Comparison of ENCODE assay signal across 18 cellular contexts in the genomic region with DNA sequence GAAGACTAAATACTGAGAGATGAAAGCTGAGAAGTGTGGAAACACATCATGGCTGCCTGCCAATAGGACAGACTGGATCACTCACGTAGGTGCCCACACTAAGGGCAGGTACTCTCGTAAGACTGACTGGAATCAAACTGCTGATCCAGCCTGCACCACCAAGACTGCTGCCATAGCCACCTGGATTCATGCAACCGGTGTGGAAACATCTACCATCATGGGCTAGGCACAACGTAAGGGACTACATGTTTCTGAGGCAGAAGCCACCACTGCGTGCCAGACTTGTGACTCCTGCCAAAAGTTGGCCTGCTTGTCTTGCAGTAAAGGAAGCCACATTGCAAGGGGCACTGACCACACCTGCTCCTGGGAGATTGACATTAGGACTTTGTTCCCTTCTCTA. TPM values are rescaled to one million over a fixed set of nuclear protein-coding genes. Genes with fewer than 3 reads are reported as not detected.
DNase-seq lines count a peak whose midpoint lies in the region; ATAC-seq and TF ChIP-seq lines count a peak whose summit lies in the region.
"Had no signal": no experiment of that assay in that cellular context is flagged by ENCODE, and none has a peak within 500 bp of the region (broad histone marks: within the 10 kb centered on the region; RNA-seq: fewer than 3 reads in every experiment).

No MANE protein-coding gene starts in this region.

- no peaks in the 10 kb centered on the region for H3K27me3 ChIP-seq in mesenchymal stem cell (ENCODE audit: control insufficient read depth in 1 of 2, insufficient read depth in 1 of 2, low read length in 2 of 2)
- no peaks in the 10 kb centered on the region for H3K27me3 ChIP-seq in tibial nerve
- H3K27me3 ChIP-seq in HAP-1 (ENCODE audit: low read depth) = no peaks in the 10 kb centered on the region
- H3K27me3 ChIP-seq: stomach had no signal

- ATAC-seq in GM21423 (IDR thresholded peaks at IDR 0.05; ENCODE audit: unreplicated experiment) = no peak
- no peak for ATAC-seq in activated T-cell treated with anti-CD3 and anti-CD28 coated beads, Interleukin-2, amount 50 U/mL, for 72 hours (replicated peaks in 1 of 2)
- ATAC-seq: activated CD8-positive, alpha-beta memory T cell treated with anti-CD3 and anti-CD28 coated beads, Interleukin-2, amount 10 ng/mL, durations not matched to agents 7 days and 5 days had no signal

- no peak for TF ChIP-seq CTCF in tibial nerve (IDR thresholded peaks at IDR 0.05)

- H3K4me2 ChIP-seq in mesenchymal stem cell (ENCODE audit: low read length, poor library complexity, severe bottlenecking) = no peak overlapping the region

- no peak overlapping the region for H3K27ac Mint-ChIP-seq in activated T-cell treated with anti-CD3 and anti-CD28 coated beads, Interleukin-2, amount 50 U/mL, for 72 hours
- H3K27ac Mint-ChIP-seq: activated CD8-positive, alpha-beta memory T cell treated with anti-CD3 and anti-CD28 coated beads, Interleukin-2, amount 10 ng/mL, durations not matched to agents 7 days and 5 days; activated naive CD4-positive, alpha-beta T cell treated with anti-CD3 and anti-CD28 coated beads, Interleukin-2, amount 50 U/mL, for 24 hours; CD4-positive, CD25-positive, alpha-beta regulatory T cell had no signal

- H3K4me1 ChIP-seq in mesenchymal stem cell (ENCODE audit: control insufficient read depth, insufficient read depth, low read depth, low read length) = peaks cover 14% of the 10 kb centered on the region
- H3K4me1 ChIP-seq in tibial nerve = peaks cover 0 to 72% (median 39%) of the 10 kb centered on the region in 4 donors
- peaks cover 21% of the 10 kb centered on the region for H3K4me1 ChIP-seq in HAP-1

- H3K36me3 Mint-ChIP-seq in activated T-cell treated with anti-CD3 and anti-CD28 coated beads, Interleukin-2, amount 50 U/mL, for 72 hours (ENCODE audit: insufficient read depth in 2 of 2) = no peaks in the 10 kb centered on the region
- H3K36me3 Mint-ChIP-seq: activated CD8-positive, alpha-beta memory T cell treated with anti-CD3 and anti-CD28 coated beads, Interleukin-2, amount 10 ng/mL, durations not matched to agents 7 days and 5 days; activated naive CD4-positive, alpha-beta T cell treated with anti-CD3 and anti-CD28 coated beads, Interleukin-2, amount 50 U/mL, for 24 hours; CD4-positive, CD25-positive, alpha-beta regulatory T cell had no signal

- H3K9ac ChIP-seq in mesenchymal stem cell (ENCODE audit: low read length) = peak overlapping the region; percentile 34

- no peak overlapping the region for H2BK120ac ChIP-seq in mesenchymal stem cell (ENCODE audit: low read depth, low read length)

- H4K8ac ChIP-seq in mesenchymal stem cell (ENCODE audit: low read length) = no peak overlapping the region

- H3K79me1 ChIP-seq in mesenchymal stem cell (replicated peaks; ENCODE audit: low read length, poor library complexity, severe bottlenecking) = peaks cover 26% of the 10 kb centered on the region

- TF ChIP-seq POLR2A in tibial nerve (IDR thresholded peaks at IDR 0.05) = no peak

- TF ChIP-seq EP300 in tibial nerve (IDR thresholded peaks at IDR 0.05) = no peak

- H3K4ac ChIP-seq in mesenchymal stem cell (ENCODE audit: low read depth in 1 of 2, low read length in 2 of 2) = no peak overlapping the region

- H3K9me3 ChIP-seq in mesenchymal stem cell (ENCODE audit: control insufficient read depth, low read length) (no peaks in the 10 kb centered on the region), tibial nerve (no peaks in the 10 kb centered on the region), HAP-1 (no peaks in the 10 kb centered on the region)
- H3K9me3 ChIP-seq: stomach had no signal

- H3K4me3 Mint-ChIP-seq in activated T-cell treated with anti-CD3 and anti-CD28 coated beads, Interleukin-2, amount 50 U/mL, for 72 hours = no peak overlapping the region
- H3K4me3 Mint-ChIP-seq: activated CD8-positive, alpha-beta memory T cell treated with anti-CD3 and anti-CD28 coated beads, Interleukin-2, amount 10 ng/mL, durations not matched to agents 7 days and 5 days; activated naive CD4-positive, alpha-beta T cell treated with anti-CD3 and anti-CD28 coated beads, Interleukin-2, amount 50 U/mL, for 24 hours had no signal

- H2BK5ac ChIP-seq in mesenchymal stem cell (ENCODE audit: low read depth, low read length, poor library complexity, severe bottlenecking) = no peak overlapping the region

- WGBS in mesenchymal stem cell = 92% methylated on average over 5 of the region's 5 CpGs
- 72 to 84% methylated on average over 5 of the region's 5 CpGs for WGBS in tibial nerve, 2 donors

- H3K27ac ChIP-seq in angular gyrus (ENCODE audit: low read depth, low read length) (peak overlapping the region; percentile 88), mesenchymal stem cell (ENCODE audit: low read length, poor library complexity, severe bottlenecking) (no peak overlapping the region), tibial nerve (peak overlapping the region in 3 of 4 donors; percentile 32 to 87 (median 85))
- H3K27ac ChIP-seq: stomach had no signal

- in situ Hi-C loops in HAP-1 (cut with MboI; ENCODE audit: low sequenced_read_pairs) = loop anchor here (10.0 kb wide), 1 partner anchor 172 kb away; the partner anchor contains the start of gene ZDHHC22

- peak overlapping the region; percentile 11 for H4K91ac ChIP-seq in mesenchymal stem cell (ENCODE audit: low read length)

- DNase-seq in NCI-H2107 (lab: John Stamatoyannopoulos, UW) (peak; percentile 21), mesenchymal stem cell (no peak), tibial nerve (ENCODE audit: low spot score in 2 of 2) (no peak), HAP-1 (ENCODE audit: low spot score in 2 of 2) (no peak)
- DNase-seq in activated T-cell treated with anti-CD3 and anti-CD28 coated beads, Interleukin-2, amount 50 U/mL, for 72 hours = no peak
- DNase-seq: activated CD8-positive, alpha-beta memory T cell treated with anti-CD3 and anti-CD28 coated beads, Interleukin-2, amount 10 ng/mL, durations not matched to agents 7 days and 5 days; CD4-positive, CD25-positive, alpha-beta regulatory T cell; GF-D8; NCI-H748 treated with DMSO at 0.1 percent for 48 hours; SHP77 treated with DMSO at 0.1 percent for 48 hours; stomach; T1000 had no signal

- H3K9me3 Mint-ChIP-seq in activated T-cell treated with anti-CD3 and anti-CD28 coated beads, Interleukin-2, amount 50 U/mL, for 72 hours = no peaks in the 10 kb centered on the region
- H3K9me3 Mint-ChIP-seq: activated naive CD4-positive, alpha-beta T cell treated with anti-CD3 and anti-CD28 coated beads, Interleukin-2, amount 50 U/mL, for 24 hours; CD4-positive, CD25-positive, alpha-beta regulatory T cell had no signal

- H3K27me3 Mint-ChIP-seq in activated T-cell treated with anti-CD3 and anti-CD28 coated beads, Interleukin-2, amount 50 U/mL, for 72 hours (ENCODE audit: low read depth) = no peaks in the 10 kb centered on the region
- H3K27me3 Mint-ChIP-seq: activated CD8-positive, alpha-beta memory T cell treated with anti-CD3 and anti-CD28 coated beads, Interleukin-2, amount 10 ng/mL, durations not matched to agents 7 days and 5 days; activated naive CD4-positive, alpha-beta T cell treated with anti-CD3 and anti-CD28 coated beads, Interleukin-2, amount 50 U/mL, for 24 hours; CD4-positive, CD25-positive, alpha-beta regulatory T cell had no signal

- peaks cover 13% of the 10 kb centered on the region for H3K4me1 Mint-ChIP-seq in activated T-cell treated with anti-CD3 and anti-CD28 coated beads, Interleukin-2, amount 50 U/mL, for 72 hours (ENCODE audit: low read depth)

- no peak overlapping the region for H2BK15ac ChIP-seq in mesenchymal stem cell (ENCODE audit: low read depth, poor library complexity, severe bottlenecking)

- no peak overlapping the region for H3K18ac ChIP-seq in mesenchymal stem cell (ENCODE audit: low read depth in 1 of 2, low read length in 2 of 2)

- H2AFZ ChIP-seq in mesenchymal stem cell (ENCODE audit: low read depth, low read length) = no peak overlapping the region

- no peak overlapping the region for H2AK5ac ChIP-seq in mesenchymal stem cell (ENCODE audit: low read length, severe bottlenecking)

- peak overlapping the region in 1 of 2 experiments; percentile 32 for H2BK12ac ChIP-seq in mesenchymal stem cell (ENCODE audit: low read length in 2 of 2)

- H3K36me3 ChIP-seq in mesenchymal stem cell (ENCODE audit: control insufficient read depth in 1 of 2, insufficient read depth in 2 of 2, low read depth in 1 of 2, low read length in 2 of 2) (peaks cover 0 to 3% of the 10 kb centered on the region in 2 experiments), tibial nerve (no peaks in the 10 kb centered on the region), HAP-1 (replicated peaks) (no peaks in the 10 kb centered on the region)
- H3K36me3 ChIP-seq: stomach had no signal

- H3K14ac ChIP-seq in mesenchymal stem cell (ENCODE audit: low read length in 2 of 2) = no peak overlapping the region

- no peak overlapping the region for H3K23ac ChIP-seq in mesenchymal stem cell (ENCODE audit: low read length in 2 of 2)

- H3K4me3 ChIP-seq in mesenchymal stem cell (ENCODE audit: insufficient read depth in 1 of 2, low read depth in 1 of 2, low read length in 2 of 2) (no peak overlapping the region), tibial nerve (no peak overlapping the region), HAP-1 (no peak overlapping the region)
- H3K4me3 ChIP-seq: skin epidermis, stomach had no signal

RNA-seq across cellular contexts. Expression of gene POMT2, which starts 3.8 kb away (rescaled TPM):
- 15.7 TPM for polyA plus RNA-seq in mesenchymal stem cell (2013, experiment 1 of 2)
- polyA plus RNA-seq in mesenchymal stem cell (2013, experiment 2 of 2) = 16.1 TPM
- 10 to 100 TPM; 23.9 to 38.7 (median 28.9) TPM for total RNA-seq in tibial nerve
- 10 to 100 TPM; 14.7 to 18.1 TPM for total RNA-seq in activated T-cell treated with anti-CD3 and anti-CD28 coated beads, Interleukin-2, amount 50 U/mL, for 72 hours

RNA-seq across cellular contexts. Expression of gene GSTZ1, which starts 4.0 kb away (rescaled TPM):
- 5.6 TPM for polyA plus RNA-seq in mesenchymal stem cell (2013, experiment 1 of 2)
- 6.2 TPM for polyA plus RNA-seq in mesenchymal stem cell (2013, experiment 2 of 2)
- total RNA-seq in tibial nerve = 10 to 100 TPM in 3 of 4 donors, 1 to 10 TPM in 1; 9.4 to 24.7 (median 14.6) TPM
- total RNA-seq in activated T-cell treated with anti-CD3 and anti-CD28 coated beads, Interleukin-2, amount 50 U/mL, for 72 hours = 10 to 100 TPM; 27.0 to 33.2 TPM

RNA-seq across cellular contexts. Expression of gene NGB, which starts 45.9 kb away (rescaled TPM):
- polyA plus RNA-seq in mesenchymal stem cell (2013, experiment 1 of 2) = not detected
- polyA plus RNA-seq in mesenchymal stem cell (2013, experiment 2 of 2) = not detected
- not detected for total RNA-seq in tibial nerve
- total RNA-seq in activated T-cell treated with anti-CD3 and anti-CD28 coated beads, Interleukin-2, amount 50 U/mL, for 72 hours = not detected
- total RNA-seq: activated CD8-positive, alpha-beta memory T cell treated with anti-CD3 and anti-CD28 coated beads, Interleukin-2, amount 10 ng/mL, durations not matched to agents 7 days and 5 days; cardiac septum; CD4-positive, CD25-positive, alpha-beta regulatory T cell; endothelial cell of umbilical vein had no signal
- polyA plus RNA-seq: CD4-positive, CD25-positive, alpha-beta regulatory T cell; endothelial cell of umbilical vein had no signal
